15 cellular contexts compared by ENCODE assay signal in genomic region chr4:7189475-7190277, GRCh38. TPM values are rescaled to one million over a fixed set of nuclear protein-coding genes. Genes with fewer than 3 reads are reported as not detected.
DNase-seq lines count a peak whose midpoint lies in the region; ATAC-seq and TF ChIP-seq lines count a peak whose summit lies in the region.
"Had no signal": no experiment of that assay in that cellular context is flagged by ENCODE, and none has a peak within 500 bp of the region (broad histone marks: within the 10 kb centered on the region; RNA-seq: fewer than 3 reads in every experiment).

No MANE protein-coding gene starts in this region.

- peak overlapping the region; percentile 99 for H3K4me2 ChIP-seq in BLaER1

- H3K9me3 ChIP-seq in BLaER1 (no peaks in the 10 kb centered on the region), lower lobe of right lung (no peaks in the 10 kb centered on the region)

- DNase-seq in Daoy (ENCODE audit: low read depth): peak; percentile 4
- peak; percentile 52 for DNase-seq in RPMI8226
- DNase-seq in lower lobe of right lung: peak; percentile 17
- no peak for DNase-seq in COR-L47 (lab: John Stamatoyannopoulos, UW)
- DNase-seq: CD4-positive, CD25-positive, alpha-beta regulatory T cell; effector memory CD8-positive, alpha-beta T cell; foreskin melanocyte; immature natural killer cell; NCI-H2081; stimulated activated CD4-positive, alpha-beta T cell treated with anti-CD3 and anti-CD28 coated beads, Interleukin-4, amount 100 ng/mL, for 4 hours; SW 1271 had no signal

- intact Hi-C loops in lower lobe of right lung (cut with DNase I): no loop called here

- H3K4me1 ChIP-seq in BLaER1 (peaks cover 60% of the 10 kb centered on the region), lower lobe of right lung (peaks cover 14% of the 10 kb centered on the region)

- peaks cover 9% of the 10 kb centered on the region; the same call in 1 of the 2 replicates for H4K20me1 ChIP-seq in BLaER1

- no peak overlapping the region for H3K27ac ChIP-seq in BLaER1
- H3K27ac ChIP-seq in lower lobe of right lung: no peak overlapping the region

- H3K9ac ChIP-seq in BLaER1: no peak overlapping the region

- H3K36me3 ChIP-seq in BLaER1 (no peaks in the 10 kb centered on the region), lower lobe of right lung (no peaks in the 10 kb centered on the region)

- TF ChIP-seq CTCF in lower lobe of right lung (IDR thresholded peaks at IDR 0.05): no peak

- H3K4me3 ChIP-seq in BLaER1: no peak overlapping the region
- H3K4me3 ChIP-seq in lower lobe of right lung: no peak overlapping the region

- H3K27me3 ChIP-seq in BLaER1 (peaks cover 13% of the 10 kb centered on the region), lower lobe of right lung (ENCODE audit: low read depth) (peaks cover 74% of the 10 kb centered on the region)

- ATAC-seq in lower lobe of right lung: no peak
- ATAC-seq in GM18870 (IDR thresholded peaks at IDR 0.05; ENCODE audit: unreplicated experiment): no peak
- ATAC-seq in GM21576 (IDR thresholded peaks at IDR 0.05; ENCODE audit: unreplicated experiment): no peak
- ATAC-seq: effector memory CD8-positive, alpha-beta T cell had no signal

RNA-seq across cellular contexts. Expression of gene SORCS2, which starts 2.7 kb away (rescaled TPM):
- total RNA-seq in Daoy (2014; rRNA removed; shearing (Covaris generic)): 0.91 and 2.0 TPM in 2 replicates
- total RNA-seq in lower lobe of right lung: 5.8 TPM
- total RNA-seq: activated T-helper 1 cell treated with anti-CD3 and anti-CD28 coated beads, Interleukin-12 subunit alpha, Interleukin-12 subunit beta, Interleukin-2, Interleukin-4 antibody, amounts not matched to agents 30 ng/mL and 10 ng/mL and 1 ng/mL, durations not matched to agents 14 hours and 24 hours and 36 hours; CD4-positive, CD25-positive, alpha-beta regulatory T cell had no signal
